In genomic region chr6:42891199-42891722, GRCh38 we compare ENCODE assay signal across 2 cellular contexts.
TF ChIP-seq lines count a peak whose summit lies in the region.

No MANE protein-coding gene starts in this region.

TF ChIP-seq in H1, 55 proteins besides CTCF, POLR2A, EP300 and RAD21:
- no peak for TF ChIP-seq USF2 (IDR thresholded peaks at IDR 0.05; ENCODE audit: low read length)

TF ChIP-seq in neural cell, 6 proteins besides CTCF, POLR2A, EP300 and RAD21:
- TF ChIP-seq EZH2 (IDR thresholded peaks at IDR 0.05; ENCODE audit: borderline replicate concordance, insufficient read depth, low read length, poor library complexity, severe bottlenecking) (no peak), TAF1 (IDR thresholded peaks at IDR 0.05; ENCODE audit: low read depth) (no peak), POLR2AphosphoS5 (IDR thresholded peaks at IDR 0.05) (no peak), MXI1 (conservative IDR thresholded peaks at IDR 0.05; ENCODE audit: poor library complexity, severe bottlenecking) (no peak), REST (IDR thresholded peaks at IDR 0.05; ENCODE audit: borderline replicate concordance) (no peak), SMC3 (conservative IDR thresholded peaks at IDR 0.05; ENCODE audit: poor library complexity) (no peak)
